In the genomic region with DNA sequence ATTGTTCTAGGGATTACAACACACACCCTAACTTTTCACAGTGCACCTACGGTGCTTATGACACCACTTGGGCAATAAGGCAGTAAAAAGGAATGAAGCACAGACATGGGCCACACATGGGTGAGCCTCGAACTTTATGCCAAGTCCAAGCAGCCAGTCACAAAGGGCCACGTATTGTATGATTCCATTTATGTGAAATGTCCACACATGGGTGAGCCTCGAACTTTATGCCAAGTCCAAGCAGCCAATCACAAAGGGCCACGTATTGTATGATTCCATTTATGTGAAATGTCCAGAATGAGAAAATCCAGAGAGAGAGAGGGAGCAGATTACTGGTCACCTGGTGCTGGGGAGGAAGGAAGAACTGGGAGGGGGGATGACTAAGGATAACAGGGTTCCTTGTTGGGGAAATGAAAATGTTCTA, we compare ENCODE assay signal across 10 cellular contexts.
"Had no signal": no experiment of that assay in that cellular context is flagged by ENCODE, and none has a peak within 500 bp of the region (broad histone marks: within the 10 kb centered on the region; RNA-seq: fewer than 3 reads in every experiment).

No MANE protein-coding gene starts in this region.

- H3K4me3 Mint-ChIP-seq: activated naive CD4-positive, alpha-beta T cell treated with anti-CD3 and anti-CD28 coated beads for 36 hours; activated T-helper 17 cell treated with anti-CD3 and anti-CD28 coated beads, Interleukin-2, amount 50 U/mL, for 72 hours; stimulated activated naive CD8-positive, alpha-beta T cell treated with anti-CD3 and anti-CD28 coated beads, Interleukin-15, Interleukin-2, amounts not matched to agents 100 ng/mL and 50 ng/mL, for 24 hours had no signal

- H3K27me3 Mint-ChIP-seq: activated T-helper 17 cell treated with anti-CD3 and anti-CD28 coated beads, Interleukin-2, amount 50 U/mL, for 72 hours had no signal

- DNase-seq: activated CD4-positive, CD25-positive, alpha-beta regulatory T cell treated with anti-CD3 and anti-CD28 coated beads, Interleukin-2, amount 50 U/mL, for 72 hours; activated naive CD4-positive, alpha-beta T cell treated with anti-CD3 and anti-CD28 coated beads for 36 hours; activated T-cell treated with anti-CD3 and anti-CD28 coated beads for 4 hours; foreskin fibroblast; glutamatergic neuron; kidney glomerular epithelial cell; upper lobe of left lung had no signal

- H3K27ac Mint-ChIP-seq: activated naive CD4-positive, alpha-beta T cell treated with anti-CD3 and anti-CD28 coated beads for 36 hours; activated T-helper 17 cell treated with anti-CD3 and anti-CD28 coated beads, Interleukin-2, amount 50 U/mL, for 72 hours; stimulated activated naive CD8-positive, alpha-beta T cell treated with anti-CD3 and anti-CD28 coated beads, Interleukin-15, Interleukin-2, amounts not matched to agents 100 ng/mL and 50 ng/mL, for 24 hours had no signal

- ATAC-seq: activated T-helper 17 cell treated with anti-CD3 and anti-CD28 coated beads, Interleukin-2, amount 50 U/mL, for 72 hours; sciatic nerve had no signal

- H3K9me3 Mint-ChIP-seq: activated naive CD4-positive, alpha-beta T cell treated with anti-CD3 and anti-CD28 coated beads for 36 hours; activated T-helper 17 cell treated with anti-CD3 and anti-CD28 coated beads, Interleukin-2, amount 50 U/mL, for 72 hours; stimulated activated naive CD8-positive, alpha-beta T cell treated with anti-CD3 and anti-CD28 coated beads, Interleukin-15, Interleukin-2, amounts not matched to agents 100 ng/mL and 50 ng/mL, for 24 hours had no signal
